In the genomic region with DNA sequence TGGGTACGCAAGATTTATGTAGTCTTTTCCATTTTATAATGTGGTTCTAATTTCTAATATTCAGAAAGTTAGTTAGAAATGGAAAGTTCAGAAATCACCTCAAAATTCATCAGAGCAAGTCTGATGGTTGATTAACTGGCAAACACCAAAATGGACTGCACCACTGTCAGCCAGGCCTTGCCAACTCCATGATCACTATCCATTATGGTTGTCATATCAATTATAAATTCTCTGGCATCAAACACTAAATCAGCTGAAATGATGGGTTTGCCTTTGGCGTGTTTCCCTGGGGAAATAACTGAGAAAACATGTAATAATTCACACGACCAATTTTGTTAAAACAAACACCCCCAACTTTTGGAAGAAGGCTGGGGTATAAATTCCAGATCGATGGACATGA, we compare ENCODE assay signal across 18 cellular contexts.
DNase-seq lines count a peak whose midpoint lies in the region; ATAC-seq and TF ChIP-seq lines count a peak whose summit lies in the region.
"Had no signal": no experiment of that assay in that cellular context is flagged by ENCODE, and none has a peak within 500 bp of the region (broad histone marks: within the 10 kb centered on the region; RNA-seq: fewer than 3 reads in every experiment).

No MANE protein-coding gene starts in this region.

- H3K9me2 ChIP-seq in SK-N-SH, result no peaks in the 10 kb centered on the region

- no peaks in the 10 kb centered on the region for H3K27me3 Mint-ChIP-seq in activated T-cell treated with anti-CD3 and anti-CD28 coated beads, Interleukin-2, amount 50 U/mL, for 24 hours
- H3K27me3 Mint-ChIP-seq: CD4-positive, alpha-beta memory T cell had no signal

- H3K79me2 ChIP-seq in SK-N-SH (ENCODE audit: insufficient read depth), result no peaks in the 10 kb centered on the region
- H3K79me2 ChIP-seq in osteoblast (ENCODE audit: insufficient read depth, low read length), result no peaks in the 10 kb centered on the region

- H4K8ac ChIP-seq in IMR-90 (ENCODE audit: low read depth in 2 of 2, low read length in 2 of 2), result peak overlapping the region in 1 of 2 experiments; percentile 62; a peak in 2 of 4 replicates

- POLR2A ChIA-PET in IMR-90 (lab: Charles Lee; ENCODE audit: unreplicated experiment), result no interaction called here
- POLR2A ChIA-PET in SK-N-SH (lab: Yijun Ruan, JAX), result no interaction called here

- no peak overlapping the region for H3K14ac ChIP-seq in IMR-90 (replicated peaks; ENCODE audit: low read depth, low read length)

- H3K4me1 ChIP-seq in IMR-90 (ENCODE audit: control insufficient read depth, insufficient read depth, low read length) (no peaks in the 10 kb centered on the region), SK-N-SH (ENCODE audit: control insufficient read depth in 1 of 2, insufficient read depth in 2 of 2, low read depth in 1 of 2, low read length in 1 of 2) (no peaks in the 10 kb centered on the region; a peak in 2 of 4 replicates), osteoblast (ENCODE audit: insufficient read depth, low read length) (peaks cover 12% of the 10 kb centered on the region), colonic mucosa (no peaks in the 10 kb centered on the region)
- H3K4me1 ChIP-seq: Peyer's patch had no signal

- peak overlapping the region; percentile 69; the same call in 1 of the 2 replicates for H3K18ac ChIP-seq in IMR-90 (ENCODE audit: low read depth, low read length)

- no peak overlapping the region for H3K27ac ChIP-seq in IMR-90 (ENCODE audit: insufficient read depth, low read length)
- H3K27ac ChIP-seq in SK-N-SH (ENCODE audit: low read depth in 2 of 2, low read length in 1 of 2), result peak overlapping the region; percentile 58 to 68; a peak in 3 of 4 replicates
- peak overlapping the region; percentile 33 for H3K27ac ChIP-seq in osteoblast (ENCODE audit: low read depth, low read length)
- H3K27ac ChIP-seq in colonic mucosa, result no peak overlapping the region
- H3K27ac ChIP-seq: Peyer's patch had no signal

- no peak overlapping the region for H3K4me2 ChIP-seq in IMR-90 (ENCODE audit: low read depth, low read length)
- 0 out of 2 replicates have a peak overlapping the region, but pooled peaks have one; percentile 17 for H3K4me2 ChIP-seq in SK-N-SH
- no peak overlapping the region for H3K4me2 ChIP-seq in osteoblast (ENCODE audit: insufficient read depth, low read length)
- H3K4me2 ChIP-seq: GM23338 had no signal

- H3K9me3 Mint-ChIP-seq in activated T-cell treated with anti-CD3 and anti-CD28 coated beads, Interleukin-2, amount 50 U/mL, for 24 hours, result no peaks in the 10 kb centered on the region
- H3K9me3 Mint-ChIP-seq: T-helper 1 cell treated with Interleukin-12 subunit alpha and Interleukin-12 subunit beta and Interleukin-4 antibody, amounts not matched to agents 30 μg/mL and 1 μg/mL, for 36 hours had no signal

- H3F3A ChIP-seq in SK-N-SH (replicated peaks; ENCODE audit: insufficient read depth), result peaks cover 16% of the 10 kb centered on the region

- H2AFZ ChIP-seq in IMR-90 (replicated peaks; ENCODE audit: low read length, poor library complexity) (no peak overlapping the region), SK-N-SH (ENCODE audit: low read depth) (0 out of 2 replicates have a peak overlapping the region, but pooled peaks have one; percentile 31), osteoblast (ENCODE audit: low read length) (no peak overlapping the region)
- H2AFZ ChIP-seq: GM23338 had no signal

- WGBS in IMR-90 (ENCODE audit: extremely low coverage in 2 of 2, insufficient read length in 1 of 2), 2 experiments, result no CpG with 5 or more reads among the region's 4 CpGs
- 81% methylated on average over 4 of the region's 4 CpGs for WGBS in SK-N-SH (ENCODE audit: low lambda C conversion rate)

- no peaks in the 10 kb centered on the region for H4K20me1 ChIP-seq in IMR-90 (ENCODE audit: insufficient read depth, low read length)
- no peaks in the 10 kb centered on the region for H4K20me1 ChIP-seq in SK-N-SH (ENCODE audit: insufficient read depth)
- no peaks in the 10 kb centered on the region for H4K20me1 ChIP-seq in osteoblast (ENCODE audit: insufficient read depth, low read length)

- H2BK15ac ChIP-seq in IMR-90 (ENCODE audit: low read depth, low read length), result 0 out of 3 replicates have a peak overlapping the region, but pooled peaks have one; percentile 89

- H4K5ac ChIP-seq in IMR-90 (ENCODE audit: low read depth, low read length), result no peak overlapping the region

- peak overlapping the region; percentile 36 for H4K91ac ChIP-seq in IMR-90 (ENCODE audit: insufficient read depth, low read depth, low read length)

- TF ChIP-seq EP300 in SK-N-SH (IDR thresholded peaks at IDR 0.05; ENCODE audit: borderline replicate concordance in 1 of 2, low read depth in 1 of 2, low read length in 1 of 2), result no peak

- H3K4me3 ChIP-seq in IMR-90 (ENCODE audit: insufficient read depth, low read depth, low read length) (no peak overlapping the region), SK-N-SH (ENCODE audit: low read depth in 2 of 2, low read length in 1 of 2) (no peak overlapping the region), osteoblast (ENCODE audit: insufficient read depth, low read length) (no peak overlapping the region), colonic mucosa (no peak overlapping the region)
- H3K4me3 ChIP-seq: GM23338, Peyer's patch had no signal

- dilution Hi-C loops in IMR-90 (cut with HindIII; ENCODE audit: low sequenced_read_pairs, unreplicated experiment), result no loop called here

- peak overlapping the region; percentile 39 for H3K4ac ChIP-seq in IMR-90 (ENCODE audit: low read depth, low read length)

- BruUV-seq in IMR-90 (replicated peaks; lab: Mats Ljungman, UMichigan), result no TSS peak

- no peak overlapping the region for H2AK9ac ChIP-seq in IMR-90 (replicated peaks; ENCODE audit: low read depth, low read length, poor library complexity)

- peaks cover 15% of the 10 kb centered on the region for H3K36me3 Mint-ChIP-seq in activated T-cell treated with anti-CD3 and anti-CD28 coated beads, Interleukin-2, amount 50 U/mL, for 24 hours (ENCODE audit: low read depth)

- DNase-seq in AG20443 (ENCODE audit: low spot score), result peak; percentile 8
- no peak for DNase-seq in IMR-90
- DNase-seq in SK-N-SH, result no peak
- DNase-seq in osteoblast (ENCODE audit: insufficient read length, low spot score, missing footprints), result no peak
- no peak for DNase-seq in colonic mucosa
- no peak for DNase-seq in activated T-cell treated with anti-CD3 and anti-CD28 coated beads, Interleukin-2, amount 50 U/mL, for 24 hours
- DNase-seq: Calu3; CD4-positive, alpha-beta memory T cell; NCI-H1417 treated with DMSO at 0.1 percent for 48 hours; NCI-H2029; NCI-H510A; NCI-H82; Peyer's patch; SHP77 had no signal

- H3K9me1 ChIP-seq in IMR-90 (ENCODE audit: insufficient read depth, low read length), result no peaks in the 10 kb centered on the region

- CTCF ChIA-PET in IMR-90 (lab: Yijun Ruan, JAX), result no interaction called here
- CTCF ChIA-PET in SK-N-SH (lab: Yijun Ruan, JAX), result no interaction called here

- no peaks in the 10 kb centered on the region for H3K9me3 ChIP-seq in IMR-90 (ENCODE audit: control insufficient read depth, insufficient read depth, low read length)
- no peaks in the 10 kb centered on the region for H3K9me3 ChIP-seq in SK-N-SH
- no peaks in the 10 kb centered on the region for H3K9me3 ChIP-seq in osteoblast (ENCODE audit: low read depth, low read length)
- H3K9me3 ChIP-seq in colonic mucosa, result no peaks in the 10 kb centered on the region
- H3K9me3 ChIP-seq: Peyer's patch had no signal

- H2AK5ac ChIP-seq in IMR-90 (ENCODE audit: low read depth, low read length), result no peak overlapping the region

- H2BK5ac ChIP-seq in IMR-90 (ENCODE audit: low read depth, low read length, poor library complexity, severe bottlenecking), result no peak overlapping the region

- H3K4me1 Mint-ChIP-seq in activated T-cell treated with anti-CD3 and anti-CD28 coated beads, Interleukin-2, amount 50 U/mL, for 24 hours (ENCODE audit: low read depth), result no peaks in the 10 kb centered on the region
- H3K4me1 Mint-ChIP-seq: CD4-positive, alpha-beta memory T cell had no signal

- no peaks in the 10 kb centered on the region for H3K27me3 ChIP-seq in IMR-90 (ENCODE audit: control insufficient read depth, insufficient read depth, low read length)
- no peaks in the 10 kb centered on the region for H3K27me3 ChIP-seq in SK-N-SH (ENCODE audit: insufficient read depth)
- no peaks in the 10 kb centered on the region for H3K27me3 ChIP-seq in osteoblast (ENCODE audit: insufficient read depth, low read length)
- no peaks in the 10 kb centered on the region for H3K27me3 ChIP-seq in colonic mucosa
- H3K27me3 ChIP-seq: Peyer's patch had no signal

- intact Hi-C loops in IMR-90 (cut with micrococcal nuclease) (no loop called here), colonic mucosa (cut with DNase I) (no loop called here)

- TF ChIP-seq CTCF in IMR-90 (conservative IDR thresholded peaks at IDR 0.05; ENCODE audit: low read depth, low read length) (no peak), SK-N-SH (IDR thresholded peaks at IDR 0.05) (no peak), osteoblast (IDR thresholded peaks at IDR 0.05; ENCODE audit: extremely low read depth, low read depth, low read length) (no peak), colonic mucosa (IDR thresholded peaks at IDR 0.05) (no peak)

- peak overlapping the region; percentile 66 for H2BK120ac ChIP-seq in IMR-90 (ENCODE audit: low read depth, low read length)

- ATAC-seq in IMR-90 (ENCODE audit: low read depth), result no peak
- ATAC-seq in GM18868 (IDR thresholded peaks at IDR 0.05; ENCODE audit: unreplicated experiment), result no peak
- no peak for ATAC-seq in HG02588 (IDR thresholded peaks at IDR 0.05; ENCODE audit: unreplicated experiment)
- ATAC-seq: GM23338 had no signal

- H3K4me3 Mint-ChIP-seq in activated T-cell treated with anti-CD3 and anti-CD28 coated beads, Interleukin-2, amount 50 U/mL, for 24 hours, result no peak overlapping the region
- H3K4me3 Mint-ChIP-seq: CD4-positive, alpha-beta memory T cell; GM23338; T-helper 1 cell treated with Interleukin-12 subunit alpha and Interleukin-12 subunit beta and Interleukin-4 antibody, amounts not matched to agents 30 μg/mL and 1 μg/mL, for 36 hours had no signal

- H3K9ac ChIP-seq in IMR-90 (ENCODE audit: low read depth, low read length) (no peak overlapping the region), SK-N-SH (no peak overlapping the region), colonic mucosa (ENCODE audit: low read depth in 2 of 2, low read length in 2 of 2) (no peak overlapping the region)

- H3K56ac ChIP-seq in IMR-90 (ENCODE audit: extremely low read depth, insufficient read depth, low read length), result no peak overlapping the region

- H3K79me1 ChIP-seq in IMR-90 (ENCODE audit: low read depth in 1 of 2, low read length in 2 of 2), result no peaks in the 10 kb centered on the region

- no peak overlapping the region for H3K23ac ChIP-seq in IMR-90 (ENCODE audit: low read depth, low read length)

- H3K27ac Mint-ChIP-seq in activated T-cell treated with anti-CD3 and anti-CD28 coated beads, Interleukin-2, amount 50 U/mL, for 24 hours, result no peak overlapping the region
- H3K27ac Mint-ChIP-seq: CD4-positive, alpha-beta memory T cell; GM23338; T-helper 1 cell treated with Interleukin-12 subunit alpha and Interleukin-12 subunit beta and Interleukin-4 antibody, amounts not matched to agents 30 μg/mL and 1 μg/mL, for 36 hours had no signal

- H3K36me3 ChIP-seq in IMR-90 (ENCODE audit: control insufficient read depth, insufficient read depth, low read length) (no peaks in the 10 kb centered on the region), SK-N-SH (replicated peaks in 1 of 2; ENCODE audit: control insufficient read depth in 1 of 2, insufficient read depth in 2 of 2, low read length in 1 of 2) (peaks cover 0 to 4% of the 10 kb centered on the region in 2 experiments), osteoblast (ENCODE audit: insufficient read depth, low read length) (no peaks in the 10 kb centered on the region), colonic mucosa (no peaks in the 10 kb centered on the region)
- H3K36me3 ChIP-seq: Peyer's patch had no signal

- no peak for TF ChIP-seq POLR2A in IMR-90 (IDR thresholded peaks at IDR 0.05; ENCODE audit: low read depth, low read length)

- peak overlapping the region; percentile 45 for H2BK20ac ChIP-seq in IMR-90 (ENCODE audit: low read depth, low read length)

- in situ Hi-C loops in IMR-90 (cut with MboI; ENCODE audit: low sequenced_read_pairs), result no loop called here

- TF ChIP-seq RAD21 in IMR-90 (IDR thresholded peaks at IDR 0.05; ENCODE audit: low read length) (no peak), SK-N-SH (IDR thresholded peaks at IDR 0.05; ENCODE audit: low read length) (no peak)

Comparison
In these comparisons a context has a peak if more than half of its experiments do, and no peak if none do; other contexts are left out.
1. H3K27ac ChIP-seq: peak in SK-N-SH (2 of 2) and osteoblast (single experiment); none in IMR-90 (single experiment) and colonic mucosa (single experiment).